Comparison of ENCODE assay signal across 34 cellular contexts in the genomic region with DNA sequence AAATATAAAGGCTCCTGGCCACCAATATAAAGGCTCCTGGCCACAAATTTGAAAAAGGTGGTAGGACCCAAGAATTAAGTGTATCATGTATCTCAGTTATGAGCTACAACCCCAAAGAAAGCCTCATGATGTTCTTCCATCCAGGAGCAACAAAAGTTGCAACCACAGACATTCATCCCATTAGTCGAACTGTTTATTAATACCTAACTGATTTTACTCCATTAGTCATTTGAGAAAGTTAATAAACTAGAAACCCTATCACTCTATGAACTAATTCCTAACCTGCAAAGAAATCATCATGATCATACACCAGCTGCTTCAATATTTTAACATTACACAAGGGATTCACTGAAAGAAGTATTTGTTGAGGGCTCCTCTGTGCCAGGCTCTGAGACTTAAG.
"Had no signal": no experiment of that assay in that cellular context is flagged by ENCODE, and none has a peak within 500 bp of the region (broad histone marks: within the 10 kb centered on the region; RNA-seq: fewer than 3 reads in every experiment).

No MANE protein-coding gene starts in this region.

- DNase-seq: Karpas-422, Kasumi-1, KG1, MG63, MM.1S, MV-4-11, NCI-H1048, NCI-H1092, NCI-H1092 treated with DMSO at 0.1 percent for 48 hours, NCI-H1105, NCI-H1105 treated with DMSO at 0.1 percent for 48 hours, NCI-H1417, NCI-H1417 treated with DMSO at 0.1 percent for 48 hours, NCI-H1436, NCI-H1436 treated with DMSO at 0.1 percent for 48 hours, NCI-H146, NCI-H1694, NCI-H1694 treated with DMSO at 0.1 percent for 48 hours, NCI-H187, NCI-H187 treated with DMSO at 0.1 percent for 48 hours, NCI-H1930, NCI-H2029, NCI-H2029 treated with DMSO at 0.1 percent for 48 hours, NCI-H2081, NCI-H2081 treated with DMSO at 0.1 percent for 48 hours, NCI-H2107, NCI-H2171, NCI-H2171 treated with DMSO at 0.1 percent for 48 hours, NCI-H2227 treated with DMSO at 0.1 percent for 48 hours, NCI-H226, NCI-H345, NCI-H446, NCI-H446 treated with DMSO at 0.1 percent for 48 hours, NCI-H510A had no signal
